8 cellular contexts compared by ENCODE assay signal in the genomic region with DNA sequence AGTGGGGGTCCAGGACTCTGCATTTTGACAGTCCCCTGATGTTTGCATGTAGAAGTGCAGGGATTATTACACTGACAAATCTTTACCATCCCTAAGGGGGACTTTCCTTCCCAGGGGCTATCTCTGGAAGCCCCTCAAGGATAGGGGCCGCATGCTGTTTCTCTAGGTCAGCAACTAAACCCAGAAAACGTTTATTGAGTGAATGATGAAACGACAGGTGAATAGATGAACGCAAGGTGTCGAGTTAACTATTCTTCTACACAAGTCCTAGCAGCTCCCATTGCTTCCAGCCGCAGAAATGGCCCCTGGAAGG. TPM values are rescaled to one million over a fixed set of nuclear protein-coding genes. Genes with fewer than 3 reads are reported as not detected.
A peak's percentile ranks its signal among the peaks of the same experiment; 100 is the strongest.
DNase-seq lines count a peak whose midpoint lies in the region; ATAC-seq, FAIRE-seq and TF ChIP-seq lines count a peak whose summit lies in the region.

No MANE protein-coding gene starts in this region.

- H3K36me3 Mint-ChIP-seq in activated CD8-positive, alpha-beta T cell treated with anti-CD3 and anti-CD28 coated beads, Interleukin-2, amount 10 ng/mL, durations not matched to agents 7 days and 5 days (ENCODE audit: low read depth) = peaks cover 5% of the 10 kb centered on the region

- H3K27me3 ChIP-seq in iPS-18a (ENCODE audit: control insufficient read depth, insufficient read depth, low read length) = no peaks in the 10 kb centered on the region

- no peaks in the 10 kb centered on the region for H3K9me3 Mint-ChIP-seq in activated CD8-positive, alpha-beta T cell treated with anti-CD3 and anti-CD28 coated beads, Interleukin-2, amount 10 ng/mL, durations not matched to agents 7 days and 5 days (ENCODE audit: insufficient read depth)
- no peaks in the 10 kb centered on the region for H3K9me3 Mint-ChIP-seq in stimulated activated naive CD8-positive, alpha-beta T cell treated with anti-CD3 and anti-CD28 coated beads, Interleukin-15, amount 100 ng/mL, for 72 hours

- CTCF ChIA-PET in activated CD8-positive, alpha-beta T cell treated with anti-CD3 and anti-CD28 coated beads, Interleukin-2, amount 10 ng/mL, durations not matched to agents 7 days and 5 days (lab: Charles Lee) = interaction anchor here (1.0 to 2.6 kb wide), 7 partner anchors 10 to 466 kb away, joined by 3 to 11 read pairs (median 4); a partner anchor contains a TSS

- H3K27me3 Mint-ChIP-seq in activated CD8-positive, alpha-beta T cell treated with anti-CD3 and anti-CD28 coated beads, Interleukin-2, amount 10 ng/mL, durations not matched to agents 7 days and 5 days (ENCODE audit: low read depth) = peaks cover 11% of the 10 kb centered on the region
- H3K27me3 Mint-ChIP-seq in stimulated activated naive CD8-positive, alpha-beta T cell treated with anti-CD3 and anti-CD28 coated beads, Interleukin-15, amount 100 ng/mL, for 72 hours = no peaks in the 10 kb centered on the region

- no peak for FAIRE-seq in urothelium cell line (lab: Jason Lieb, UNC)

- POLR2A ChIA-PET in activated CD8-positive, alpha-beta T cell treated with anti-CD3 and anti-CD28 coated beads, Interleukin-2, amount 10 ng/mL, durations not matched to agents 7 days and 5 days (lab: Charles Lee) = interaction anchor here (0.8 to 1.3 kb wide), 2 partner anchors 184 to 381 kb away, joined by 3 to 4 read pairs; no protein-coding TSS in a partner anchor

- no peak overlapping the region for H3K27ac ChIP-seq in iPS-18a (ENCODE audit: low read length)

- DNase-seq in HFF-Myc (ENCODE audit: extremely low read depth, low read depth) (no peak), COLO829 (ENCODE audit: low spot score) (no peak), NCI-H187 (lab: John Stamatoyannopoulos, UW) (no peak), NCI-H1105 treated with DMSO at 0.1 percent for 48 hours (lab: John Stamatoyannopoulos, UW) (no peak), urothelium cell line (ENCODE audit: low spot score) (no peak)
- DNase-seq in activated CD8-positive, alpha-beta T cell treated with anti-CD3 and anti-CD28 coated beads, Interleukin-2, amount 10 ng/mL, durations not matched to agents 7 days and 5 days = no peak
- no peak for DNase-seq in stimulated activated naive CD8-positive, alpha-beta T cell treated with anti-CD3 and anti-CD28 coated beads, Interleukin-15, amount 100 ng/mL, for 72 hours

- ATAC-seq in activated CD8-positive, alpha-beta T cell treated with anti-CD3 and anti-CD28 coated beads, Interleukin-2, amount 10 ng/mL, durations not matched to agents 7 days and 5 days = no peak
- no peak for ATAC-seq in stimulated activated naive CD8-positive, alpha-beta T cell treated with anti-CD3 and anti-CD28 coated beads, Interleukin-15, amount 100 ng/mL, for 72 hours

- no peak for TF ChIP-seq CTCF in HFF-Myc (IDR thresholded peaks at IDR 0.05; ENCODE audit: low read depth, low read length, missing control alignments)

- H3K4me3 Mint-ChIP-seq in activated CD8-positive, alpha-beta T cell treated with anti-CD3 and anti-CD28 coated beads, Interleukin-2, amount 10 ng/mL, durations not matched to agents 7 days and 5 days = peak overlapping the region; percentile 95
- peak overlapping the region; percentile 94 for H3K4me3 Mint-ChIP-seq in stimulated activated naive CD8-positive, alpha-beta T cell treated with anti-CD3 and anti-CD28 coated beads, Interleukin-15, amount 100 ng/mL, for 72 hours

- no peaks in the 10 kb centered on the region for H3K9me3 ChIP-seq in iPS-18a (ENCODE audit: control insufficient read depth, low read depth, low read length)

- H3K4me1 Mint-ChIP-seq in activated CD8-positive, alpha-beta T cell treated with anti-CD3 and anti-CD28 coated beads, Interleukin-2, amount 10 ng/mL, durations not matched to agents 7 days and 5 days (ENCODE audit: low read depth) = peaks cover 19% of the 10 kb centered on the region
- H3K4me1 Mint-ChIP-seq in stimulated activated naive CD8-positive, alpha-beta T cell treated with anti-CD3 and anti-CD28 coated beads, Interleukin-15, amount 100 ng/mL, for 72 hours = peaks cover 16% of the 10 kb centered on the region

- peaks cover 26% of the 10 kb centered on the region for H3K4me1 ChIP-seq in iPS-18a (ENCODE audit: control insufficient read depth, low read depth, low read length)

- H3K27ac Mint-ChIP-seq in activated CD8-positive, alpha-beta T cell treated with anti-CD3 and anti-CD28 coated beads, Interleukin-2, amount 10 ng/mL, durations not matched to agents 7 days and 5 days = peak overlapping the region; percentile 82
- peak overlapping the region; percentile 93 to 94 for H3K27ac Mint-ChIP-seq in stimulated activated naive CD8-positive, alpha-beta T cell treated with anti-CD3 and anti-CD28 coated beads, Interleukin-15, amount 100 ng/mL, for 72 hours

- H3K36me3 ChIP-seq in iPS-18a (ENCODE audit: control insufficient read depth, low read depth, low read length) = no peaks in the 10 kb centered on the region

- H3K4me3 ChIP-seq in HFF-Myc (replicated peaks; ENCODE audit: low read depth, low read length) (peak overlapping the region; percentile 83), iPS-18a (ENCODE audit: low read length) (peak overlapping the region; percentile 83)

- H3K9ac ChIP-seq in iPS-18a (ENCODE audit: low read length) = no peak overlapping the region

RNA-seq across cellular contexts. Expression of a gene that starts 0.3 kb away (rescaled TPM):
- 10 to 100 TPM; 68.9 to 78.9 TPM for total RNA-seq in activated CD8-positive, alpha-beta T cell treated with anti-CD3 and anti-CD28 coated beads, Interleukin-2, amount 10 ng/mL, durations not matched to agents 7 days and 5 days
